ENCODE assay signal across 27 cellular contexts in the genomic region with DNA sequence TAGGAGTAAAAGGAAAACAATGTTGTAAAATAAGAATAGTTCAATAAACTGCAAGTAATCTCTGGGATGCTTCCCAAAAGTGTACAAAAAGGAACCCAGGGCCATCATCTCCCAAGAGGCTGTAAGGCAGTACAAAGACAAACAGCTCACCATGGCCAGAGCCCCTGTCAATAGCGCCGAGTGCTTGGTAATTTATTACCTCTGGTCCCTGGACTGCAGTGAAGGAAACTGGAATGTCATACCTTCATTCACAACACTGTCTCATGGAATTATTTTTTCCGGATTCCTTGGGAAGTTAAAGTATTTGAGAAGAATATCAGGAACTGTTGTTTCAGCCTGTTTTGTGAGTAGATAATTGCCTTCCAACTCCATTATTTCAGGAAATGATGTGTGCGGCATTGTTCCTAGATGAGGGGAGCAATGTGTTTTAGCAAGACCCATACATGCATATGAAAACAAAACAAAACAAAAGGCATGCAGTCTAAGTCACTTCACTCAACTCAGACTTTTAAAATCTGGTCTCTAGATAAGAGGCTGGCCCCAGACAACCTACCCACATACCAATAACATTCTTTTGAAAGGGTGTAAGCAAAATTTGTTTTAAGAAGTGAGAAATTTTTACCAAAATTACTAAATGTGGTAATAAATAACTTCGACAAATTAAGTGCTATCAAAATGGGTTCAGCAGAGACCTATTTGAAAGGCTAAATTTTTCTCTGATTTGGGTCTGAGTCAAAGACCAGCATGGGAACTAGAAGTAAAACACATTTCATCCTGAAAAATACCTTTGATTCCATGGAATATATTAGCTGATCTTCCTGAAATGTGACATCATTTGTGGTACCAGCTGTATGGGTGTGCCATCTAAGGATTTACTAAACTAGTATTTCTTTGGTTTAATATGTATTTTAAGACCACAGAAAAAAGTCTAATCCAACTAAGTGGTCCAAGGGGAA.
DNase-seq lines count a peak whose midpoint lies in the region; ATAC-seq and TF ChIP-seq lines count a peak whose summit lies in the region.
"Had no signal": no experiment of that assay in that cellular context is flagged by ENCODE, and none has a peak within 500 bp of the region (broad histone marks: within the 10 kb centered on the region; RNA-seq: fewer than 3 reads in every experiment).

No MANE protein-coding gene starts in this region.

- H3K4me2 ChIP-seq in smooth muscle cell = peak overlapping the region; percentile 37
- H3K4me2 ChIP-seq: GM23338 had no signal

- in situ Hi-C loops in G401 (cut with HindIII; ENCODE audit: low sequenced_read_pairs) = no loop called here

- H3F3A ChIP-seq in smooth muscle cell (ENCODE audit: low read depth) = peaks cover 10% of the 10 kb centered on the region

- WGBS in heart right ventricle, 2 donors = 56 to 67% methylated on average over 5 of the region's 5 CpGs
- WGBS in smooth muscle cell (ENCODE audit: low lambda C conversion rate) = 53% methylated on average over 5 of the region's 5 CpGs

- H3K9ac ChIP-seq in smooth muscle cell (ENCODE audit: low read depth) = no peak overlapping the region

- DNase-seq in heart right ventricle (no peak), cardiac septum (ENCODE audit: low spot score) (no peak), cardiac fibroblast (ENCODE audit: low read depth in 2 of 2) (peak; percentile 66 to 80), islet precursor cell (peak; percentile 84), smooth muscle cell (lab: John Stamatoyannopoulos, UW; ENCODE audit: unreplicated experiment) (no peak), T-helper 2 cell (no peak), G401 (ENCODE audit: low spot score) (no peak)
- DNase-seq: activated CD4-positive, alpha-beta T cell treated with anti-CD3 and anti-CD28 coated beads for 1 hour; activated CD8-positive, alpha-beta T cell treated with anti-CD3 and anti-CD28 coated beads for 36 hours; CD8-positive, alpha-beta T cell; KBM-7; mesendoderm; MG63; naive B cell; NCI-H2029; NCI-H774; psoas muscle; RPMI8226; stimulated activated CD4-positive, alpha-beta T cell treated with anti-CD3 and anti-CD28 coated beads, Interleukin-1b, Interleukin-23, amount 100 ng/mL, for 48 hours; stimulated activated CD8-positive, alpha-beta memory T cell treated with anti-CD3 and anti-CD28 coated beads, Interleukin-4, amount 100 ng/mL, for 48 hours; stimulated activated naive CD8-positive, alpha-beta T cell treated with anti-CD3 and anti-CD28 coated beads, Interleukin-15, amount 100 ng/mL, for 72 hours; T-helper 17 cell; thyroid gland had no signal

- ATAC-seq in heart right ventricle (peak in 7 of 8 donors; percentile 43 to 79 (median 67)), GM18861 (IDR thresholded peaks at IDR 0.05; ENCODE audit: unreplicated experiment) (no peak)
- ATAC-seq: activated CD8-positive, alpha-beta T cell treated with anti-CD3 and anti-CD28 coated beads for 36 hours; CD8-positive, alpha-beta T cell; GM23338; psoas muscle; stimulated activated naive CD8-positive, alpha-beta T cell treated with anti-CD3 and anti-CD28 coated beads, Interleukin-15, amount 100 ng/mL, for 72 hours; T-helper 17 cell had no signal

- H3K27me3 ChIP-seq in heart right ventricle (no peaks in the 10 kb centered on the region), smooth muscle cell (ENCODE audit: low read depth) (no peaks in the 10 kb centered on the region)
- H3K27me3 ChIP-seq: MG63, neutrophil, thyroid gland had no signal

- intact Hi-C loops in heart right ventricle (cut with DNase I) = loop anchor here in 3 of 10 donors (5.0 to 10.0 kb wide), 3 partner anchors 54 to 278 kb away; no protein-coding TSS in a partner anchor
- intact Hi-C loops in cardiac septum (cut with DNase I) = loop anchor here (5.0 kb wide), 1 partner anchor 278 kb away; no protein-coding TSS in a partner anchor

- H3K36me3 ChIP-seq in heart right ventricle (no peaks in the 10 kb centered on the region), smooth muscle cell (ENCODE audit: low read depth) (no peaks in the 10 kb centered on the region)
- H3K36me3 ChIP-seq: MG63, neutrophil, thyroid gland had no signal

- H3K79me2 ChIP-seq in smooth muscle cell (ENCODE audit: low read depth) = no peaks in the 10 kb centered on the region

- H3K4me3 ChIP-seq in heart right ventricle (no peak overlapping the region), cardiac fibroblast (replicated peaks in 1 of 2; ENCODE audit: low read depth in 2 of 2, low read length in 2 of 2) (no peak overlapping the region), smooth muscle cell (no peak overlapping the region)
- H3K4me3 ChIP-seq: GM23338, MG63, psoas muscle, skin epidermis, thyroid gland had no signal

- TF ChIP-seq CTCF in heart right ventricle (IDR thresholded peaks at IDR 0.05) (no peak), cardiac fibroblast (IDR thresholded peaks at IDR 0.05; ENCODE audit: low read depth, low read length) (no peak), smooth muscle cell (IDR thresholded peaks at IDR 0.05; ENCODE audit: borderline replicate concordance, insufficient read depth, poor library complexity, severe bottlenecking) (no peak)

- no peak overlapping the region for H2AFZ ChIP-seq in smooth muscle cell (ENCODE audit: low read depth)
- H2AFZ ChIP-seq: GM23338 had no signal

- H3K27ac ChIP-seq in heart right ventricle = peak overlapping the region in 6 of 10 donors; percentile 10 to 60 (median 28)
- peak overlapping the region; percentile 32 for H3K27ac ChIP-seq in smooth muscle cell (ENCODE audit: low read depth)
- H3K27ac ChIP-seq: neutrophil, psoas muscle, thyroid gland had no signal

- H3K9me3 ChIP-seq in heart right ventricle = no peaks in the 10 kb centered on the region
- H3K9me3 ChIP-seq in smooth muscle cell (replicated peaks; ENCODE audit: low read depth) = no peaks in the 10 kb centered on the region
- H3K9me3 ChIP-seq: MG63, neutrophil, psoas muscle, thyroid gland had no signal

- H3K4me1 ChIP-seq in heart right ventricle (peaks cover 0 to 25% (median 6%) of the 10 kb centered on the region in 9 donors), smooth muscle cell (ENCODE audit: low read depth) (peaks cover 11% of the 10 kb centered on the region)
- H3K4me1 ChIP-seq: psoas muscle, thyroid gland had no signal

- H4K20me1 ChIP-seq in smooth muscle cell (ENCODE audit: low read depth) = no peaks in the 10 kb centered on the region

Comparison
In these comparisons a context has a peak if more than half of its experiments do, and no peak if none do; other contexts are left out.
1. DNase-seq: peak in cardiac fibroblast (2 of 2) and islet precursor cell (single experiment); none in heart right ventricle (0 of 2), cardiac septum (single experiment), smooth muscle cell (single experiment), T-helper 2 cell (0 of 5) and G401 (single experiment).